In the genomic region with DNA sequence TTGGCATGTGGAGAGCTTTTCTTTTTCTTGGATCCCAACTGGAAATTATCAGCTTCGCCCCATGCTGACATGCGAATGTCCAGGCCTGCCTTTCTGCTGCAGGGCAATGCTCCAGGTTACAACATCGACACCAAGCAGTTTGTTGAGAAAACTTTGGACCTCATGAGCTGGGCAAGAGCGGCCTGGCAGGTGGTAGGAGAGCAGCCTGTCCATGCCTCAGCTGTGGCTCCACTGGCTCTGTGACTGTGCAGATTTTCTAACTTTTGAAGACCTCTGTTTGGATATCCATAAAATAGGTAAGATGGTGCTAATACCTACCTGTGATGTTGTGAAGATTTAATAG, we compare ENCODE assay signal across 2 cellular contexts.
TF ChIP-seq lines count a peak whose summit lies in the region.

No MANE protein-coding gene starts in this region.

TF ChIP-seq in liver, 16 proteins besides CTCF, POLR2A, EP300 and RAD21:
- TF ChIP-seq, protein P1, sequence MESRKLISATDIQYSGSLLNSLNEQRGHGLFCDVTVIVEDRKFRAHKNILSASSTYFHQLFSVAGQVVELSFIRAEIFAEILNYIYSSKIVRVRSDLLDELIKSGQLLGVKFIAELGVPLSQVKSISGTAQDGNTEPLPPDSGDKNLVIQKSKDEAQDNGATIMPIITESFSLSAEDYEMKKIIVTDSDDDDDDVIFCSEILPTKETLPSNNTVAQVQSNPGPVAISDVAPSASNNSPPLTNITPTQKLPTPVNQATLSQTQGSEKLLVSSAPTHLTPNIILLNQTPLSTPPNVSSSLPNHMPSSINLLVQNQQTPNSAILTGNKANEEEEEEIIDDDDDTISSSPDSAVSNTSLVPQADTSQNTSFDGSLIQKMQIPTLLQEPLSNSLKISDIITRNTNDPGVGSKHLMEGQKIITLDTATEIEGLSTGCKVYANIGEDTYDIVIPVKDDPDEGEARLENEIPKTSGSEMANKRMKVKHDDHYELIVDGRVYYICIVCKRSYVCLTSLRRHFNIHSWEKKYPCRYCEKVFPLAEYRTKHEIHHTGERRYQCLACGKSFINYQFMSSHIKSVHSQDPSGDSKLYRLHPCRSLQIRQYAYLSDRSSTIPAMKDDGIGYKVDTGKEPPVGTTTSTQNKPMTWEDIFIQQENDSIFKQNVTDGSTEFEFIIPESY (IDR thresholded peaks at IDR 0.05): peak; percentile 89
- TF ChIP-seq SP1 (IDR thresholded peaks at IDR 0.05): peak; percentile 95
- TF ChIP-seq, protein P2, sequence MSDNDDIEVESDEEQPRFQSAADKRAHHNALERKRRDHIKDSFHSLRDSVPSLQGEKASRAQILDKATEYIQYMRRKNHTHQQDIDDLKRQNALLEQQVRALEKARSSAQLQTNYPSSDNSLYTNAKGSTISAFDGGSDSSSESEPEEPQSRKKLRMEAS (IDR thresholded peaks at IDR 0.05): peak; percentile 100
- TF ChIP-seq, protein P3, sequence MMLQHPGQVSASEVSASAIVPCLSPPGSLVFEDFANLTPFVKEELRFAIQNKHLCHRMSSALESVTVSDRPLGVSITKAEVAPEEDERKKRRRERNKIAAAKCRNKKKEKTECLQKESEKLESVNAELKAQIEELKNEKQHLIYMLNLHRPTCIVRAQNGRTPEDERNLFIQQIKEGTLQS (IDR thresholded peaks at IDR 0.05): peak; percentile 67
- TF ChIP-seq JUND (IDR thresholded peaks at IDR 0.05): peak; percentile 56 to 66
- peak; percentile 62 for TF ChIP-seq FOXA2 (IDR thresholded peaks at IDR 0.05)
- peak; percentile 91 to 94 for TF ChIP-seq RXRA (IDR thresholded peaks at IDR 0.05)
- peak in 1 of 2 donors; percentile 39 for TF ChIP-seq EGR1 (IDR thresholded peaks at IDR 0.05; ENCODE audit: low read depth in 2 of 2)
- peak; percentile 81 for TF ChIP-seq YY1 (IDR thresholded peaks at IDR 0.05)
- peak; percentile 50 for TF ChIP-seq FOXA1 (IDR thresholded peaks at IDR 0.05)
- TF ChIP-seq, protein P4, sequence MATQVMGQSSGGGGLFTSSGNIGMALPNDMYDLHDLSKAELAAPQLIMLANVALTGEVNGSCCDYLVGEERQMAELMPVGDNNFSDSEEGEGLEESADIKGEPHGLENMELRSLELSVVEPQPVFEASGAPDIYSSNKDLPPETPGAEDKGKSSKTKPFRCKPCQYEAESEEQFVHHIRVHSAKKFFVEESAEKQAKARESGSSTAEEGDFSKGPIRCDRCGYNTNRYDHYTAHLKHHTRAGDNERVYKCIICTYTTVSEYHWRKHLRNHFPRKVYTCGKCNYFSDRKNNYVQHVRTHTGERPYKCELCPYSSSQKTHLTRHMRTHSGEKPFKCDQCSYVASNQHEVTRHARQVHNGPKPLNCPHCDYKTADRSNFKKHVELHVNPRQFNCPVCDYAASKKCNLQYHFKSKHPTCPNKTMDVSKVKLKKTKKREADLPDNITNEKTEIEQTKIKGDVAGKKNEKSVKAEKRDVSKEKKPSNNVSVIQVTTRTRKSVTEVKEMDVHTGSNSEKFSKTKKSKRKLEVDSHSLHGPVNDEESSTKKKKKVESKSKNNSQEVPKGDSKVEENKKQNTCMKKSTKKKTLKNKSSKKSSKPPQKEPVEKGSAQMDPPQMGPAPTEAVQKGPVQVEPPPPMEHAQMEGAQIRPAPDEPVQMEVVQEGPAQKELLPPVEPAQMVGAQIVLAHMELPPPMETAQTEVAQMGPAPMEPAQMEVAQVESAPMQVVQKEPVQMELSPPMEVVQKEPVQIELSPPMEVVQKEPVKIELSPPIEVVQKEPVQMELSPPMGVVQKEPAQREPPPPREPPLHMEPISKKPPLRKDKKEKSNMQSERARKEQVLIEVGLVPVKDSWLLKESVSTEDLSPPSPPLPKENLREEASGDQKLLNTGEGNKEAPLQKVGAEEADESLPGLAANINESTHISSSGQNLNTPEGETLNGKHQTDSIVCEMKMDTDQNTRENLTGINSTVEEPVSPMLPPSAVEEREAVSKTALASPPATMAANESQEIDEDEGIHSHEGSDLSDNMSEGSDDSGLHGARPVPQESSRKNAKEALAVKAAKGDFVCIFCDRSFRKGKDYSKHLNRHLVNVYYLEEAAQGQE (IDR thresholded peaks at IDR 0.05): peak; percentile 63
- peak; percentile 45 for TF ChIP-seq TAF1 (conservative IDR thresholded peaks at IDR 0.05)
- TF ChIP-seq HNF4G (IDR thresholded peaks at IDR 0.05): peak; percentile 91
- TF ChIP-seq NR2F2 (IDR thresholded peaks at IDR 0.05): peak; percentile 16
- peak; percentile 95 to 96 for TF ChIP-seq HNF4A (conservative IDR thresholded peaks at IDR 0.05)
- TF ChIP-seq GABPA (IDR thresholded peaks at IDR 0.05 in 1 of 2, conservative IDR thresholded peaks at IDR 0.05 in 1 of 2): no peak

TF ChIP-seq in SK-N-SH, 30 proteins besides CTCF, POLR2A, EP300 and RAD21 (continued from another document):
- TF ChIP-seq TAF1 (IDR thresholded peaks at IDR 0.05; ENCODE audit: borderline replicate concordance, low read depth, low read length) (no peak), YY1 (IDR thresholded peaks at IDR 0.05; ENCODE audit: low read depth) (no peak)
